Comparison of ENCODE assay signal across 1 cellular context in genomic region chr5:132183723-132184122, GRCh38.
A peak's percentile ranks its signal among the peaks of the same experiment; 100 is the strongest.
TF ChIP-seq lines count a peak whose summit lies in the region.

No MANE protein-coding gene starts in this region.

TF ChIP-seq in K562, 482 proteins besides CTCF, POLR2A, EP300 and RAD21:
- TF ChIP-seq FOSL1 (tag; conservative IDR thresholded peaks at IDR 0.05) (0 out of 2 replicates have a peak, but pooled peaks have one; percentile 18), U2AF2 (optimal IDR thresholded peaks at IDR 0.05; ENCODE audit: low read depth, low read length) (no peak), ZNF431 (CRISPR knock-in tag; IDR thresholded peaks at IDR 0.05) (peak; percentile 95)
